ENCODE assay signal across 13 cellular contexts in the genomic region with DNA sequence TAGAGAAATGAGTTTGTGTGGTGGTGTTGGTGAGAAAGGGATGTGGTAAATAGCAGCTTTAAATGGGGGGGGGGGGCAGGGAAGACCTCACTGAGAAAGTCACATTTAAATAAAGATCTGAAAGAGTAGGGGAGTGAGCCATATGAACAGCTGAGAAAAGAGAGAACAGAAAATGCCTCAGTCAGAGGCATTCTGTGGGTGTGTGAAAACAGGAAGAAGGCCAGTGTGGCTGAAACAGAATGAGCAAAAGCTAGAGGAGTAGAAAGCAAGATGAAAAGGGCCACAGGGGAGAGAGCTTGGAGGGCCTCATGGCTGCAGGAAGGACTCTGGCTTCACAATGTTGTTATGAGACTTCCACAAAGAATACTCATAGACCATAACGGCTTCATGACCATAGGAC.
DNase-seq lines count a peak whose midpoint lies in the region; ATAC-seq and TF ChIP-seq lines count a peak whose summit lies in the region.
"Had no signal": no experiment of that assay in that cellular context is flagged by ENCODE, and none has a peak within 500 bp of the region (broad histone marks: within the 10 kb centered on the region; RNA-seq: fewer than 3 reads in every experiment).

No MANE protein-coding gene starts in this region.

- H3K4me3 ChIP-seq in BE2C (ENCODE audit: low read depth, low read length) (no peak overlapping the region), A673 (ENCODE audit: low read depth, low read length, poor library complexity, severe bottlenecking) (no peak overlapping the region)

- ATAC-seq in GM18502 (IDR thresholded peaks at IDR 0.05; ENCODE audit: poor library complexity, unreplicated experiment) (peak; percentile 100), GM21360 (IDR thresholded peaks at IDR 0.05; ENCODE audit: unreplicated experiment) (peak; percentile 100), HG03060 (IDR thresholded peaks at IDR 0.05; ENCODE audit: low read depth, unreplicated experiment) (peak; percentile 100)
- ATAC-seq: CD8-positive, alpha-beta T cell had no signal

- H3K4me1 ChIP-seq in BE2C = no peaks in the 10 kb centered on the region
- no peaks in the 10 kb centered on the region for H3K4me1 ChIP-seq in A673 (ENCODE audit: insufficient read depth, low read length, poor library complexity, severe bottlenecking)

- H3K27me3 ChIP-seq in BE2C = no peaks in the 10 kb centered on the region
- H3K27me3 ChIP-seq in A673 (replicated peaks; ENCODE audit: insufficient read depth, low read depth, low read length, poor library complexity) = no peaks in the 10 kb centered on the region

- H3K9me3 ChIP-seq in BE2C (no peaks in the 10 kb centered on the region), A673 (ENCODE audit: low read depth, low read length, poor library complexity, severe bottlenecking) (no peaks in the 10 kb centered on the region)

- H3K36me3 ChIP-seq in BE2C (no peaks in the 10 kb centered on the region), A673 (ENCODE audit: insufficient read depth, low read length, poor library complexity, severe bottlenecking) (no peaks in the 10 kb centered on the region)

- BruUV-seq in A673 (replicated peaks; lab: Mats Ljungman, UMichigan) = no TSS peak

- TF ChIP-seq CTCF in BE2C (IDR thresholded peaks at IDR 0.05; ENCODE audit: low read depth, low read length) = no peak
- TF ChIP-seq CTCF in A673 (conservative IDR thresholded peaks at IDR 0.05; ENCODE audit: low read depth, low read length) = no peak

- DNase-seq in RPMI8226 = peak; percentile 55
- DNase-seq in BE2C = no peak
- no peak for DNase-seq in A673 (ENCODE audit: low spot score)
- no peak for DNase-seq in NCI-H187 treated with DMSO at 0.1 percent for 48 hours (lab: John Stamatoyannopoulos, UW)
- DNase-seq in NOMO-1 treated with dmso at 0.1 percent for 144 hours (lab: John Stamatoyannopoulos, UW; ENCODE audit: unreplicated experiment) = no peak
- DNase-seq: activated CD4-positive, alpha-beta memory T cell treated with anti-CD3 and anti-CD28 coated beads, Interleukin-2, amount 10 ng/mL, durations not matched to agents 7 days and 5 days; CD8-positive, alpha-beta T cell; mesenchymal stem cell; NCI-H1417; SHP77 treated with DMSO at 0.1 percent for 48 hours had no signal

- CTCF ChIA-PET in A673 (lab: Charles Lee) = no interaction called here

- H3K27ac ChIP-seq in A673 (ENCODE audit: low read depth, low read length, poor library complexity, severe bottlenecking) = no peak overlapping the region

- POLR2A ChIA-PET in A673 (lab: Charles Lee; ENCODE audit: low non-redundant PET) = no interaction called here

- intact Hi-C loops in A673 (cut with micrococcal nuclease; ENCODE audit: unreplicated experiment) = loop anchor here (10.0 kb wide), 1 partner anchor 277 kb away; no protein-coding TSS in a partner anchor
